ENCODE assay signal across 9 cellular contexts in genomic region chr6:3306848-3307247, GRCh38.
"Had no signal": no experiment of that assay in that cellular context is flagged by ENCODE, and none has a peak within 500 bp of the region (broad histone marks: within the 10 kb centered on the region; RNA-seq: fewer than 3 reads in every experiment).

No MANE protein-coding gene starts in this region.

- H3K9me3 ChIP-seq: gastroesophageal sphincter had no signal

- H3K27me3 ChIP-seq: gastroesophageal sphincter had no signal

- DNase-seq: central memory CD4-positive, alpha-beta T cell; cortex of kidney; effector CD8-positive, alpha-beta T cell; kidney glomerular epithelial cell; right cardiac atrium; stimulated activated CD4-positive, alpha-beta T cell treated with anti-CD3 and anti-CD28 coated beads, Interleukin-2, amount 100 ng/mL, for 24 hours; stimulated activated naive CD4-positive, alpha-beta T cell; substantia nigra had no signal

- H3K27ac ChIP-seq: gastroesophageal sphincter had no signal

- H3K4me1 ChIP-seq: gastroesophageal sphincter had no signal

- ATAC-seq: gastroesophageal sphincter, right cardiac atrium had no signal

- H3K4me3 ChIP-seq: gastroesophageal sphincter had no signal
